ENCODE assay signal across 1 cellular context in genomic region chr9:136133959-136134484, GRCh38.
TF ChIP-seq lines count a peak whose summit lies in the region.

No MANE protein-coding gene starts in this region.

TF ChIP-seq in HepG2, 621 proteins besides CTCF, POLR2A, EP300 and RAD21:
- TF ChIP-seq ZBTB43 (CRISPR knock-in tag; conservative IDR thresholded peaks at IDR 0.05) (no peak), JUND (CRISPR knock-in tag; IDR thresholded peaks at IDR 0.05) (no peak), PHF20 (CRISPR knock-in tag; IDR thresholded peaks at IDR 0.05) (no peak), EED (CRISPR knock-in tag; IDR thresholded peaks at IDR 0.05) (no peak), RELA (CRISPR knock-in tag; IDR thresholded peaks at IDR 0.05) (no peak), ZNF350 (CRISPR knock-in tag; IDR thresholded peaks at IDR 0.05; ENCODE audit: borderline replicate concordance, low read depth) (no peak), MTA3 (CRISPR knock-in tag; IDR thresholded peaks at IDR 0.05) (no peak), KDM5A (IDR thresholded peaks at IDR 0.05; ENCODE audit: borderline replicate concordance, low read length) (no peak), NCOA2 (CRISPR knock-in tag; IDR thresholded peaks at IDR 0.05) (no peak), MED8 (CRISPR knock-in tag; IDR thresholded peaks at IDR 0.05; ENCODE audit: insufficient replicate concordance) (no peak), ZNF788 (CRISPR knock-in tag; IDR thresholded peaks at IDR 0.05; ENCODE audit: borderline replicate concordance) (no peak), ZNF746 (CRISPR knock-in tag; IDR thresholded peaks at IDR 0.05) (no peak), NR0B2 (CRISPR knock-in tag; IDR thresholded peaks at IDR 0.05) (no peak), ZNF468 (CRISPR knock-in tag; IDR thresholded peaks at IDR 0.05) (no peak), FOXP1 (IDR thresholded peaks at IDR 0.05) (no peak), FOXP1 (CRISPR knock-in tag; IDR thresholded peaks at IDR 0.05) (no peak), ZNF331 (CRISPR knock-in tag; IDR thresholded peaks at IDR 0.05) (no peak), DMTF1 (CRISPR knock-in tag; IDR thresholded peaks at IDR 0.05) (no peak), GMEB2 (CRISPR knock-in tag; IDR thresholded peaks at IDR 0.05; ENCODE audit: low read depth) (no peak)
TF ChIP-seq in HepG2: peak in this region for 0.
